Comparison of ENCODE assay signal across 20 cellular contexts in the genomic region with DNA sequence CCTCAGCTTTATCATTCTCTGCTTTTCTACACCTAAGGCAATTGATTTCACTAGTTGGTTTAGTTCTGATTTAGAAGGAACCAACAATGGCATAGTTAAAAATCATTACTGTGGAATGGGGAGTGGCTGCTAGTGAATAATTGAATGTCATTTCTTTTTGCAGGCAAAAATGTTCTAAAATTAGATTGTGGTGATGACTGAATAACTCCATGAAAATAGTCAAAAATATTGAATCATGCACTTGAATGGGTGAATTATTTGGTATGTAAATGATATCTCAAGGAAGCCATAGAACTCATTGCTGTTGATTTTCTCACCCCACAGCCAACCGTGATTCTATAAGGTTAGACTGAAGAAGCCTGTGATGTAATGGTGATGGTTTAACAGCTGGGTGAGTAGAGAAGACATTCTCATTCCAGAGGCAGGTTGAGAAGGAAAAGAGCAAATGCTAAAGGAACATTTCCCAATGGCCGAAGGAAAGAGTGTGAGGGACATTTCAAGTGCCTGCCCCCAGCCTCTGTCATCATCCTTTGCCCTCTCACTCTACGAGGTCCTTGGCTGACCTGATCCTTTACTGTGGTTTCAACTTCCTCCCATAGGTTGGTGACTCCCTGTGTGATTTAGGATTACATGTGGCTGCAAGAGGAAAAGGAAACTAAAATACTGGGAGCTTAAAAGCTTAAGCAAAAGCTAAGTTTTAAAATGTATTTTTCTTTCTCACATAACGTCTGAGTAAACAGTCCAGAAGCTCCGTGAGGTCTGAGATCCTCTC. TPM values are rescaled to one million over a fixed set of nuclear protein-coding genes. Genes with fewer than 3 reads are reported as not detected.
A peak's percentile ranks its signal among the peaks of the same experiment; 100 is the strongest.
DNase-seq lines count a peak whose midpoint lies in the region; ATAC-seq and TF ChIP-seq lines count a peak whose summit lies in the region.
"Had no signal": no experiment of that assay in that cellular context is flagged by ENCODE, and none has a peak within 500 bp of the region (broad histone marks: within the 10 kb centered on the region; RNA-seq: fewer than 3 reads in every experiment).

No MANE protein-coding gene starts in this region.

- intact Hi-C loops in activated T-helper 2 cell treated with anti-CD3 and anti-CD28 coated beads, Interferon-gamma antibody, Interleukin-2, Interleukin-4, amounts not matched to agents 10 μg/mL and 5 μg/mL and 100 μg/mL, durations not matched to agents 14 hours and 24 hours and 36 hours (cut with micrococcal nuclease), result no loop called here
- intact Hi-C loops in testis (cut with DNase I; ENCODE audit: low total_unique reads), result no loop called here

- H3K4me3 Mint-ChIP-seq in activated T-helper 2 cell treated with anti-CD3 and anti-CD28 coated beads, Interferon-gamma antibody, Interleukin-2, Interleukin-4, amounts not matched to agents 10 μg/mL and 5 μg/mL and 100 μg/mL, durations not matched to agents 14 hours and 24 hours and 36 hours (ENCODE audit: low read depth), result no peak overlapping the region
- H3K4me3 Mint-ChIP-seq: CD14-positive monocyte had no signal

- TF ChIP-seq POLR2A in GM18505 (IDR thresholded peaks at IDR 0.05; ENCODE audit: borderline replicate concordance, extremely low read depth, insufficient read depth, insufficient read length) (no peak), testis (IDR thresholded peaks at IDR 0.05) (no peak)

- H3K4me3 ChIP-seq in AG10803 (ENCODE audit: low read length) (no peak overlapping the region), testis (no peak overlapping the region)
- H3K4me3 ChIP-seq in effector memory CD4-positive, alpha-beta T cell (ENCODE audit: insufficient read depth, low read depth, low read length, poor library complexity, severe bottlenecking), result no peak overlapping the region
- H3K4me3 ChIP-seq: GM12878, heart right ventricle had no signal

- H3K4me1 Mint-ChIP-seq in activated T-helper 2 cell treated with anti-CD3 and anti-CD28 coated beads, Interferon-gamma antibody, Interleukin-2, Interleukin-4, amounts not matched to agents 10 μg/mL and 5 μg/mL and 100 μg/mL, durations not matched to agents 14 hours and 24 hours and 36 hours (ENCODE audit: low read depth), result peaks cover 24% of the 10 kb centered on the region

- H3K4me1 ChIP-seq in effector memory CD4-positive, alpha-beta T cell (ENCODE audit: control insufficient read depth, insufficient read depth, low read length, poor library complexity, severe bottlenecking), result no peaks in the 10 kb centered on the region
- H3K4me1 ChIP-seq in testis, result peaks cover 20% of the 10 kb centered on the region

- no peak for ATAC-seq in GM18505 (IDR thresholded peaks at IDR 0.05; ENCODE audit: unreplicated experiment)
- ATAC-seq: Right ventricle myocardium inferior had no signal

- H3K36me3 ChIP-seq in effector memory CD4-positive, alpha-beta T cell (ENCODE audit: control insufficient read depth, insufficient read depth, low read length), result no peaks in the 10 kb centered on the region
- H3K36me3 ChIP-seq in testis (ENCODE audit: low read depth, missing control alignments), result no peaks in the 10 kb centered on the region
- H3K36me3 ChIP-seq: heart right ventricle had no signal

- peaks cover 5% of the 10 kb centered on the region for H3K9me3 Mint-ChIP-seq in activated T-helper 2 cell treated with anti-CD3 and anti-CD28 coated beads, Interferon-gamma antibody, Interleukin-2, Interleukin-4, amounts not matched to agents 10 μg/mL and 5 μg/mL and 100 μg/mL, durations not matched to agents 14 hours and 24 hours and 36 hours

- H3K9me3 ChIP-seq in effector memory CD4-positive, alpha-beta T cell (ENCODE audit: control insufficient read depth, low read length), result no peaks in the 10 kb centered on the region
- no peaks in the 10 kb centered on the region for H3K9me3 ChIP-seq in testis
- H3K9me3 ChIP-seq: heart right ventricle had no signal

- peak; percentile 37 for DNase-seq in AG10803 (ENCODE audit: low read depth)
- DNase-seq in HCEC 1CT, result peak; percentile 59
- DNase-seq in activated T-helper 2 cell treated with anti-CD3 and anti-CD28 coated beads, Interferon-gamma antibody, Interleukin-2, Interleukin-4, amounts not matched to agents 10 μg/mL and 5 μg/mL and 100 μg/mL, durations not matched to agents 14 hours and 24 hours and 36 hours (ENCODE audit: low spot score), result no peak
- peak; percentile 33 for DNase-seq in foreskin melanocyte
- DNase-seq in effector memory CD4-positive, alpha-beta T cell, result no peak
- DNase-seq in testis, result no peak
- DNase-seq: activated effector memory CD4-positive, alpha-beta T cell treated with Interleukin-2 at 50 U/mL for 16 hours; central memory CD4-positive, alpha-beta T cell; EL; heart right ventricle; NCI-H1048; NCI-H82 had no signal

- TF ChIP-seq CTCF in AG10803 (conservative IDR thresholded peaks at IDR 0.05; ENCODE audit: low read length) (no peak), testis (IDR thresholded peaks at IDR 0.05) (no peak)

- WGBS in testis, 2 donors, result 57 to 71% methylated on average over 5 of the region's 5 CpGs

- H3K27me3 Mint-ChIP-seq in activated T-helper 2 cell treated with anti-CD3 and anti-CD28 coated beads, Interferon-gamma antibody, Interleukin-2, Interleukin-4, amounts not matched to agents 10 μg/mL and 5 μg/mL and 100 μg/mL, durations not matched to agents 14 hours and 24 hours and 36 hours (ENCODE audit: low read depth), result peaks cover 5% of the 10 kb centered on the region

- no peak overlapping the region for H3K27ac ChIP-seq in effector memory CD4-positive, alpha-beta T cell (ENCODE audit: insufficient read depth, low read length, poor library complexity, severe bottlenecking)
- H3K27ac ChIP-seq in testis, result no peak overlapping the region
- H3K27ac ChIP-seq: parathyroid adenoma had no signal

- no peaks in the 10 kb centered on the region for H3K36me3 Mint-ChIP-seq in activated T-helper 2 cell treated with anti-CD3 and anti-CD28 coated beads, Interferon-gamma antibody, Interleukin-2, Interleukin-4, amounts not matched to agents 10 μg/mL and 5 μg/mL and 100 μg/mL, durations not matched to agents 14 hours and 24 hours and 36 hours (ENCODE audit: low read depth)
- H3K36me3 Mint-ChIP-seq: CD14-positive monocyte had no signal

- no peaks in the 10 kb centered on the region for H3K27me3 ChIP-seq in effector memory CD4-positive, alpha-beta T cell (replicated peaks; ENCODE audit: control insufficient read depth, insufficient read depth, low read length, poor library complexity, severe bottlenecking)
- no peaks in the 10 kb centered on the region for H3K27me3 ChIP-seq in testis
- H3K27me3 ChIP-seq: heart right ventricle had no signal

- H3K27ac Mint-ChIP-seq in activated T-helper 2 cell treated with anti-CD3 and anti-CD28 coated beads, Interferon-gamma antibody, Interleukin-2, Interleukin-4, amounts not matched to agents 10 μg/mL and 5 μg/mL and 100 μg/mL, durations not matched to agents 14 hours and 24 hours and 36 hours, result peak overlapping the region; percentile 18
- H3K27ac Mint-ChIP-seq: CD14-positive monocyte had no signal

RNA-seq across cellular contexts. Expression of a gene that starts 12.5 kb away (rescaled TPM):
- not detected in 2 replicates for total RNA-seq in activated T-helper 2 cell treated with anti-CD3 and anti-CD28 coated beads, Interferon-gamma antibody, Interleukin-2, Interleukin-4, amounts not matched to agents 10 μg/mL and 5 μg/mL and 100 μg/mL, durations not matched to agents 14 hours and 24 hours and 36 hours
- total RNA-seq in testis, result not detected
- not detected for polyA plus RNA-seq in testis (ENCODE audit: insufficient read depth, low read depth, low replicate concordance)
- total RNA-seq: GM12878; kidney epithelial cell; mucosa of gallbladder; T-helper 2 cell treated with Interferon-gamma antibody and Interleukin-4, amounts not matched to agents 100 ng/mL and 5 ng/mL, for 36 hours had no signal
- polyA plus RNA-seq: CD14-positive monocyte had no signal

Comparison
In these comparisons a context has a peak if more than half of its experiments do, and no peak if none do; other contexts are left out.
1. DNase-seq: peak in AG10803 (single experiment), HCEC 1CT (single experiment) and foreskin melanocyte (single experiment); none in activated T-helper 2 cell treated with anti-CD3 and anti-CD28 coated beads, Interferon-gamma antibody, Interleukin-2, Interleukin-4, amounts not matched to agents 10 μg/mL and 5 μg/mL and 100 μg/mL, durations not matched to agents 14 hours and 24 hours and 36 hours (single experiment), effector memory CD4-positive, alpha-beta T cell (0 of 3) and testis (single experiment).